8 cellular contexts compared by ENCODE assay signal in the genomic region with DNA sequence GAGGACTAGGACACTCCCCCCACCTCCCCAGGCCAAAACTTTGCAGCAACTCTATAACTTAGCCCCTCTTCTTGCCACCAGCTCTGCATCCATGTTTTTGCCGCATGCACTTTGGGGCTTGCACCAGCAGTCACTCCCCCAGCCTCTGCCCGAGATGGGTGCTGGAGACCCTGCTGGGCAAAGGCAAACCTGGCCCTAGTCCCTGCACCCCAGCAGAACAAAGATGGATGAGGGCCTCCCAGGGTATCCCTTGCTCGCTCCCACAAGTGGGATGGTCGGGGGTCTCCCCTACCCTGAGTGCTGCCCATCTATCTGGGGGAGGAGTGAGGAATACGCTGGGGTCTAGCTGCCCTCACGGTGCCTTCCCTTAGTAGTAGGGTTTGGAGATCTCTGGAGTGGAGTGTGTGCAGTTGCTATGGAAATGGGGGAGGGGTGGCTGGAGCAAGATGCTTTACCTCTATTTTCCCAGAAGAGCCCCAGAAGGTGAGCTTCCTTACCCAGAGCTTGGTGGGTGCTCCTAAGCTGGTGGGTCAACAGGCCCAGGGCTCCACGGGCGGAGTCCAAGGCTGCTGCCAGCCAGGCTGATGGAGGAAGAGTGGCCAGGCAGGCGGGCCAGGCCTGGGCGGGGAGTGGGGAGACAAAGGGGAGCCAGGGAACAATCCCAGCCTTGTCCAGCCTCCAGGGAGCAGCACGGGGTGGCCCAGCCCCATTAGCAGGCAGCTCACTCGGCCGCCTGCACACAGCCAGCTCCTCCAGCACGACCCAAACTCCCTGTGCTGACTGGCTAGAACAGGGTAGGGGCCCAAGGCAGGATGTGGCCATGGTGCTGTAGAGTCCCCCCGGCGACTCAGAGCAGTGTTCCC. TPM values are rescaled to one million over a fixed set of nuclear protein-coding genes. Genes with fewer than 3 reads are reported as not detected.
DNase-seq lines count a peak whose midpoint lies in the region; ATAC-seq and TF ChIP-seq lines count a peak whose summit lies in the region.

A gene with protein sequence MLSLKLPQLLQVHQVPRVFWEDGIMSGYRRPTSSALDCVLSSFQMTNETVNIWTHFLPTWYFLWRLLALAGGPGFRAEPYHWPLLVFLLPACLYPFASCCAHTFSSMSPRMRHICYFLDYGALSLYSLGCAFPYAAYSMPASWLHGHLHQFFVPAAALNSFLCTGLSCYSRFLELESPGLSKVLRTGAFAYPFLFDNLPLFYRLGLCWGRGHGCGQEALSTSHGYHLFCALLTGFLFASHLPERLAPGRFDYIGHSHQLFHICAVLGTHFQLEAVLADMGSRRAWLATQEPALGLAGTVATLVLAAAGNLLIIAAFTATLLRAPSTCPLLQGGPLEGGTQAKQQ (minus strand): TSS at position 597 of the 863 bp plus-strand sequence. CDS start 1,325 bp downstream, outside the sequence.

- peak; percentile 2 for DNase-seq in NCI-H1436 (lab: John Stamatoyannopoulos, UW)
- no peak for DNase-seq in NCI-H1436 treated with DMSO at 0.1 percent for 48 hours (lab: John Stamatoyannopoulos, UW)
- DNase-seq in RWPE2 (ENCODE audit: low spot score) = no peak
- DNase-seq in left cardiac atrium = no peak
- peak; percentile 26 to 29 for DNase-seq in psoas muscle
- DNase-seq in activated CD4-positive, alpha-beta memory T cell treated with anti-CD3 and anti-CD28 coated beads for 36 hours = no peak
- no peak for DNase-seq in A673 (ENCODE audit: low spot score)

- H3K27me3 ChIP-seq in RWPE2 (ENCODE audit: insufficient read depth, poor library complexity, severe bottlenecking) = peaks cover 6% of the 10 kb centered on the region
- peaks cover 0 to 17% (median 10%) of the 10 kb centered on the region in 3 donors for H3K27me3 ChIP-seq in psoas muscle (ENCODE audit: insufficient read depth in 3 of 3, low read length in 2 of 3)
- no peaks in the 10 kb centered on the region for H3K27me3 ChIP-seq in A673 (replicated peaks; ENCODE audit: insufficient read depth, low read depth, low read length, poor library complexity)

- H3K4me1 ChIP-seq in RWPE2 (ENCODE audit: insufficient read depth, poor library complexity, severe bottlenecking) (no peaks in the 10 kb centered on the region), psoas muscle (peaks cover 9% of the 10 kb centered on the region), A673 (ENCODE audit: insufficient read depth, low read length, poor library complexity, severe bottlenecking) (peaks cover 6% of the 10 kb centered on the region)

- H3K27ac Mint-ChIP-seq in activated CD4-positive, alpha-beta memory T cell treated with anti-CD3 and anti-CD28 coated beads for 36 hours = no peak within 1 kb of the TSS

- H3K4me3 ChIP-seq in RWPE2 (ENCODE audit: severe bottlenecking) = no peak within 1 kb of the TSS
- no peak within 1 kb of the TSS for H3K4me3 ChIP-seq in psoas muscle
- no peak within 1 kb of the TSS for H3K4me3 ChIP-seq in A673 (ENCODE audit: low read depth, low read length, poor library complexity, severe bottlenecking)

- H3K36me3 ChIP-seq in RWPE2 (ENCODE audit: low read depth) (peaks cover 18% of the 10 kb centered on the region), psoas muscle (ENCODE audit: insufficient read depth in 1 of 2, low read depth in 1 of 2) (peaks cover 0 to 40% of the 10 kb centered on the region in 2 donors), A673 (ENCODE audit: insufficient read depth, low read length, poor library complexity, severe bottlenecking) (peaks cover 31% of the 10 kb centered on the region)

- 28 to 41% (median 29%) methylated on average over 14 to 16 of the region's 16 CpGs for WGBS in psoas muscle, 3 donors

- H3K27me3 Mint-ChIP-seq in activated CD4-positive, alpha-beta memory T cell treated with anti-CD3 and anti-CD28 coated beads for 36 hours = no peaks in the 10 kb centered on the region

- TF ChIP-seq CTCF in RWPE2 (IDR thresholded peaks at IDR 0.05; ENCODE audit: poor library complexity, severe bottlenecking) = no peak
- no peak for TF ChIP-seq CTCF in psoas muscle (IDR thresholded peaks at IDR 0.05)
- TF ChIP-seq CTCF in A673 (conservative IDR thresholded peaks at IDR 0.05; ENCODE audit: low read depth, low read length) = no peak

- H3K4me3 Mint-ChIP-seq in activated CD4-positive, alpha-beta memory T cell treated with anti-CD3 and anti-CD28 coated beads for 36 hours = no peak within 1 kb of the TSS

- H3K9me3 ChIP-seq in RWPE2 (ENCODE audit: severe bottlenecking) (no peaks in the 10 kb centered on the region), psoas muscle (no peaks in the 10 kb centered on the region), A673 (ENCODE audit: low read depth, low read length, poor library complexity, severe bottlenecking) (no peaks in the 10 kb centered on the region)

- H3K4me1 Mint-ChIP-seq in activated CD4-positive, alpha-beta memory T cell treated with anti-CD3 and anti-CD28 coated beads for 36 hours (ENCODE audit: low read depth) = peaks cover 8% of the 10 kb centered on the region

- ATAC-seq in RWPE2 (ENCODE audit: low read depth) (peak; percentile 28), left cardiac atrium (peak; percentile 29 to 38), psoas muscle (peak in 3 of 4 donors; percentile 12 to 41 (median 38)), GM19023 (IDR thresholded peaks at IDR 0.05; ENCODE audit: unreplicated experiment) (no peak)

- BruUV-seq in A673 (replicated peaks; lab: Mats Ljungman, UMichigan) = no TSS peak

- no peak within 1 kb of the TSS for H3K27ac ChIP-seq in RWPE2 (ENCODE audit: poor library complexity, severe bottlenecking)
- H3K27ac ChIP-seq in psoas muscle = no peak within 1 kb of the TSS
- no peak within 1 kb of the TSS for H3K27ac ChIP-seq in A673 (ENCODE audit: low read depth, low read length, poor library complexity, severe bottlenecking)

- POLR2A ChIA-PET in activated CD4-positive, alpha-beta memory T cell treated with anti-CD3 and anti-CD28 coated beads for 36 hours (lab: Charles Lee) = interaction anchor here (0.7 to 2.0 kb wide), 5 partner anchors 11 to 92 kb away, joined by 3 to 6 read pairs (median 4); a partner anchor contains a TSS
- POLR2A ChIA-PET in A673 (lab: Charles Lee; ENCODE audit: low non-redundant PET) = no interaction called here

- H3K36me3 Mint-ChIP-seq in activated CD4-positive, alpha-beta memory T cell treated with anti-CD3 and anti-CD28 coated beads for 36 hours = peaks cover 8% of the 10 kb centered on the region

- CTCF ChIA-PET in activated CD4-positive, alpha-beta memory T cell treated with anti-CD3 and anti-CD28 coated beads for 36 hours (lab: Charles Lee) = interaction anchor here (0.5 to 2.0 kb wide), 2 partner anchors 70 to 106 kb away, joined by 4 to 6 read pairs; no protein-coding TSS in a partner anchor
- CTCF ChIA-PET in A673 (lab: Charles Lee) = interaction anchor here (0.6 kb wide), 1 partner anchor 13 kb away, joined by 4 read pairs; no protein-coding TSS in a partner anchor

- intact Hi-C loops in left cardiac atrium (cut with DNase I) = no loop called here
- intact Hi-C loops in psoas muscle (cut with DNase I) = no loop called here
- intact Hi-C loops in activated CD4-positive, alpha-beta memory T cell treated with anti-CD3 and anti-CD28 coated beads for 36 hours (cut with micrococcal nuclease) = no loop called here
- intact Hi-C loops in A673 (cut with micrococcal nuclease; ENCODE audit: unreplicated experiment) = no loop called here

- no peaks in the 10 kb centered on the region for H3K9me3 Mint-ChIP-seq in activated CD4-positive, alpha-beta memory T cell treated with anti-CD3 and anti-CD28 coated beads for 36 hours

RNA-seq across cellular contexts. Expression of the gene that starts here (rescaled TPM):
- 1 to 10 TPM in 1 of 2 donors, under 1 TPM in 1; 0.71 to 1.3 TPM for total RNA-seq in left cardiac atrium
- total RNA-seq in psoas muscle = 1 to 10 TPM in 1 of 4 donors, under 1 TPM in 3; 0.32 to 1.2 (median 0.80) TPM
- under 1 TPM; 0.30 to 0.85 (median 0.39) TPM for polyA plus RNA-seq in psoas muscle
- total RNA-seq in activated CD4-positive, alpha-beta memory T cell treated with anti-CD3 and anti-CD28 coated beads for 36 hours = 1 to 10 TPM; 3.9 to 4.0 TPM
- total RNA-seq in A673 (2021) = 4.1 and 5.4 TPM in 2 replicates

Comparison
In these comparisons a context has a peak if more than half of its experiments do, and no peak if none do; other contexts are left out.
1. DNase-seq: peak in NCI-H1436 (single experiment) and psoas muscle (2 of 2); none in NCI-H1436 treated with DMSO at 0.1 percent for 48 hours (single experiment), RWPE2 (single experiment), left cardiac atrium (single experiment), activated CD4-positive, alpha-beta memory T cell treated with anti-CD3 and anti-CD28 coated beads for 36 hours (single experiment) and A673 (single experiment).